Comparison of ENCODE assay signal across 8 cellular contexts in the genomic region with DNA sequence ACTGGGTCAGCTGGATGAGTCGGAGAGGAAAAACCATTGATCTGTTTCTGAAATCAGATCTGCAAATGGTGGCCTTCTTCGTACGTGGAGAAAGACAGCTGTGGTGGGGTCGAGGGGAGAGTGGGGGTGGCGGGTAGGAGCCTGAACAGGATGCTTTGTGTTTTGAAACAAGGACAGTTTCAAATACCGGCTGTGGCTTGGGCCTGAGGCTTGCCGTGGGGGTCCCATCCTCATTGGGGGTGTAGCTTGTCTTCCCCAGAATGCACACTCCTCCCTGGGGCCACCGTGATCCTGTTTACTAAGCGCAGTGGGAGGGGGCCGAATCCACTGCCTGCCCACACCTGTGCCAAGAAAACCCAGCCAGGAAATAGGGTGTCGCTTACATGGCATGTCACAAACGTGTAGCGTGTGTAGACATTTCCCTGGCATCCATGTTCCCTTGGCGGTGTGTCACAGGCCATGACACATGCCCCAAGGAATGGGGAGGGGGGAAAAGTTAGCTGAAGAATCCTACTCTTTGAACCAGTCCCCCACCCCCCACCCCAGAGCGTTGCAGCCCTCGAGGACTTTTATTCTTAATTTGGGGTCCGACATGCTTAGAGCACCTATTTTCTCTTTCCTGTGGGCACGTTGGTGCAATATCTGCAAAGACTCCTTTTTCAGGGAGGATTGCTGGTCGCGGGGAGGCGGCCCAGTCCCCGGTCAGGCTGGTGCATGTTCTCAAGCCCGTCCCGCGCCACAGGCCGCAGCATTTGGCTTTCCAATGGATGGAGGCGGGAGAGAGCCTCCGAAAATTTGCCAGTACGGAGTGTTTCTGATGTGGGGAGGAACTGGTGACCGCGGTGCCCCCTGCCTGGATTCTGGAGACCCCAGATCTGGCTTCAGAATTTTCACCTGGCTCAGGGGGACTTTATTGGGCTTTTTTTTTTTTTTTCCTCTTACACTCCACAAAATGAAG. TPM values are rescaled to one million over a fixed set of nuclear protein-coding genes. Genes with fewer than 3 reads are reported as not detected.
A peak's percentile ranks its signal among the peaks of the same experiment; 100 is the strongest.
DNase-seq lines count a peak whose midpoint lies in the region; ATAC-seq and TF ChIP-seq lines count a peak whose summit lies in the region.

No MANE protein-coding gene starts in this region.

- no peaks in the 10 kb centered on the region for H3K9me2 ChIP-seq in SK-N-SH

- H3K9ac ChIP-seq in SK-N-SH (peak overlapping the region; percentile 71), endodermal cell (ENCODE audit: extremely low read depth, low read length, poor library complexity, severe bottlenecking) (peak overlapping the region; percentile 95)

- H3K27ac ChIP-seq in SK-N-SH (ENCODE audit: low read depth in 2 of 2, low read length in 1 of 2) = peak overlapping the region; percentile 26 to 74; a peak in 3 of 4 replicates
- peak overlapping the region; percentile 69 for H3K27ac ChIP-seq in endodermal cell (ENCODE audit: low read depth, low read length)

- H3K9me3 ChIP-seq in SK-N-SH (no peaks in the 10 kb centered on the region), endodermal cell (ENCODE audit: control insufficient read depth, low read length) (no peaks in the 10 kb centered on the region)

- peaks cover 51% of the 10 kb centered on the region for H3K4me1 Mint-ChIP-seq in activated naive CD4-positive, alpha-beta T cell treated with anti-CD3 and anti-CD28 coated beads for 36 hours (ENCODE audit: low read depth)
- peaks cover 54% of the 10 kb centered on the region for H3K4me1 Mint-ChIP-seq in endodermal cell
- peaks cover 54 to 62% of the 10 kb centered on the region in 2 donors for H3K4me1 Mint-ChIP-seq in natural killer cell treated with Interleukin-12 subunit alpha and Interleukin-12 subunit beta and Interleukin-15 and Interleukin-18, amount 100 ng/mL, for 72 hours (ENCODE audit: low read depth in 2 of 2)

- peaks cover 63% of the 10 kb centered on the region for H3K79me2 ChIP-seq in SK-N-SH (ENCODE audit: insufficient read depth)

- CTCF ChIA-PET in activated naive CD4-positive, alpha-beta T cell treated with anti-CD3 and anti-CD28 coated beads for 36 hours (lab: Charles Lee) = interaction anchor here (1.1 kb wide), 1 partner anchor 283 kb away, joined by 3 read pairs; no protein-coding TSS in a partner anchor
- CTCF ChIA-PET in SK-N-SH (lab: Yijun Ruan, JAX) = interaction anchor here (0.6 to 1.4 kb wide), 4 partner anchors 63 to 177 kb away, joined by 3 to 4 read pairs (median 4); no protein-coding TSS in a partner anchor

- H3K27me3 ChIP-seq in SK-N-SH (ENCODE audit: insufficient read depth) (no peaks in the 10 kb centered on the region), endodermal cell (ENCODE audit: control insufficient read depth, insufficient read depth, low read length, poor library complexity, severe bottlenecking) (peaks cover 15% of the 10 kb centered on the region)

- peak overlapping the region; percentile 75 for H3K4me3 Mint-ChIP-seq in activated naive CD4-positive, alpha-beta T cell treated with anti-CD3 and anti-CD28 coated beads for 36 hours
- H3K4me3 Mint-ChIP-seq in endodermal cell = peak overlapping the region; percentile 84
- H3K4me3 Mint-ChIP-seq in natural killer cell treated with Interleukin-12 subunit alpha and Interleukin-12 subunit beta and Interleukin-15 and Interleukin-18, amount 100 ng/mL, for 72 hours = peak overlapping the region; percentile 100

- H3K4me3 ChIP-seq in SK-N-SH (ENCODE audit: low read depth in 2 of 2, low read length in 1 of 2) = peak overlapping the region; percentile 75 to 82
- peak overlapping the region; percentile 99 for H3K4me3 ChIP-seq in endodermal cell (ENCODE audit: low read length)

- H3K36me3 ChIP-seq in SK-N-SH (replicated peaks in 1 of 2; ENCODE audit: control insufficient read depth in 1 of 2, insufficient read depth in 2 of 2, low read length in 1 of 2) (no peaks in the 10 kb centered on the region), endodermal cell (ENCODE audit: control insufficient read depth, insufficient read depth, low read length) (no peaks in the 10 kb centered on the region)

- peak; percentile 59 for DNase-seq in activated naive CD4-positive, alpha-beta T cell treated with anti-CD3 and anti-CD28 coated beads for 36 hours
- DNase-seq in activated naive CD4-positive, alpha-beta T cell treated with Interleukin-2 at 50 U/mL for 16 hours = no peak
- DNase-seq in SK-N-SH (peak; percentile 55), endodermal cell (peak; percentile 68), kidney glomerular epithelial cell (lab: John Stamatoyannopoulos, UW) (no peak), RPMI8226 (no peak), GOT3 (lab: John Stamatoyannopoulos, UW) (no peak)
- DNase-seq in natural killer cell treated with Interleukin-12 subunit alpha and Interleukin-12 subunit beta and Interleukin-15 and Interleukin-18, amount 100 ng/mL, for 72 hours (ENCODE audit: low spot score) = no peak

- peaks cover 4% of the 10 kb centered on the region for H3K36me3 Mint-ChIP-seq in activated naive CD4-positive, alpha-beta T cell treated with anti-CD3 and anti-CD28 coated beads for 36 hours (ENCODE audit: low read depth)
- peaks cover 2% of the 10 kb centered on the region for H3K36me3 Mint-ChIP-seq in endodermal cell (ENCODE audit: low read depth)
- peaks cover 11% of the 10 kb centered on the region for H3K36me3 Mint-ChIP-seq in natural killer cell treated with Interleukin-12 subunit alpha and Interleukin-12 subunit beta and Interleukin-15 and Interleukin-18, amount 100 ng/mL, for 72 hours

- POLR2A ChIA-PET in SK-N-SH (lab: Yijun Ruan, JAX) = interaction anchor here (2.2 kb wide), 1 partner anchor 69 kb away, joined by 7 read pairs; no protein-coding TSS in a partner anchor

- no peak for TF ChIP-seq EP300 in SK-N-SH (IDR thresholded peaks at IDR 0.05; ENCODE audit: borderline replicate concordance in 1 of 2, low read depth in 1 of 2, low read length in 1 of 2)

- H3K27me3 Mint-ChIP-seq in activated naive CD4-positive, alpha-beta T cell treated with anti-CD3 and anti-CD28 coated beads for 36 hours (ENCODE audit: low read depth) = no peaks in the 10 kb centered on the region
- H3K27me3 Mint-ChIP-seq in endodermal cell (ENCODE audit: insufficient read depth) = peaks cover 23% of the 10 kb centered on the region
- no peaks in the 10 kb centered on the region for H3K27me3 Mint-ChIP-seq in natural killer cell treated with Interleukin-12 subunit alpha and Interleukin-12 subunit beta and Interleukin-15 and Interleukin-18, amount 100 ng/mL, for 72 hours

- ATAC-seq in natural killer cell treated with Interleukin-12 subunit alpha and Interleukin-12 subunit beta and Interleukin-15 and Interleukin-18, amount 100 ng/mL, for 72 hours = no peak

- TF ChIP-seq CTCF in SK-N-SH (IDR thresholded peaks at IDR 0.05) = no peak
- TF ChIP-seq CTCF in endodermal cell (conservative IDR thresholded peaks at IDR 0.05) = no peak

- peaks cover 46% of the 10 kb centered on the region for H4K20me1 ChIP-seq in SK-N-SH (ENCODE audit: insufficient read depth)

- H3K4me2 ChIP-seq in SK-N-SH = peak overlapping the region; percentile 86

- intact Hi-C loops in activated naive CD4-positive, alpha-beta T cell treated with anti-CD3 and anti-CD28 coated beads for 36 hours (cut with micrococcal nuclease) = loop anchor here (1.0 to 10.0 kb wide), 6 partner anchors 134 to 726 kb away; a partner anchor contains a TSS

- 46% methylated on average over 26 of the region's 31 CpGs for WGBS in SK-N-SH (ENCODE audit: low lambda C conversion rate)
- WGBS in endodermal cell (ENCODE audit: insufficient coverage in 1 of 2, insufficient read length in 1 of 2), 2 experiments = 11 to 13% methylated on average over 19 to 30 of the region's 31 CpGs

- no peak for TF ChIP-seq RAD21 in SK-N-SH (IDR thresholded peaks at IDR 0.05; ENCODE audit: low read length)

- peak overlapping the region; percentile 38 for H3K27ac Mint-ChIP-seq in activated naive CD4-positive, alpha-beta T cell treated with anti-CD3 and anti-CD28 coated beads for 36 hours
- H3K27ac Mint-ChIP-seq in endodermal cell = peak overlapping the region; percentile 94
- H3K27ac Mint-ChIP-seq in natural killer cell treated with Interleukin-12 subunit alpha and Interleukin-12 subunit beta and Interleukin-15 and Interleukin-18, amount 100 ng/mL, for 72 hours = peak overlapping the region; percentile 82 to 90

- H3K9me3 Mint-ChIP-seq in activated naive CD4-positive, alpha-beta T cell treated with anti-CD3 and anti-CD28 coated beads for 36 hours = peaks cover 9% of the 10 kb centered on the region
- no peaks in the 10 kb centered on the region for H3K9me3 Mint-ChIP-seq in endodermal cell
- H3K9me3 Mint-ChIP-seq in natural killer cell treated with Interleukin-12 subunit alpha and Interleukin-12 subunit beta and Interleukin-15 and Interleukin-18, amount 100 ng/mL, for 72 hours = no peaks in the 10 kb centered on the region

- H3K4me1 ChIP-seq in SK-N-SH (ENCODE audit: control insufficient read depth in 1 of 2, insufficient read depth in 2 of 2, low read depth in 1 of 2, low read length in 1 of 2) (peaks cover 10 to 47% of the 10 kb centered on the region in 2 experiments; a peak in 3 of 4 replicates), endodermal cell (ENCODE audit: control insufficient read depth, insufficient read depth, low read length) (peaks cover 23% of the 10 kb centered on the region)

- H3F3A ChIP-seq in SK-N-SH (replicated peaks; ENCODE audit: insufficient read depth) = peaks cover 5% of the 10 kb centered on the region

- H2AFZ ChIP-seq in SK-N-SH (ENCODE audit: low read depth) = peak overlapping the region; percentile 58; the same call in 1 of the 2 replicates

TF ChIP-seq in SK-N-SH, 30 proteins besides CTCF, POLR2A, EP300 and RAD21 (continues in another document):
- TF ChIP-seq NRF1 (IDR thresholded peaks at IDR 0.05; ENCODE audit: low read depth, low read length) (no peak), MEF2A (IDR thresholded peaks at IDR 0.05; ENCODE audit: borderline replicate concordance, low read depth) (no peak), YY1 (IDR thresholded peaks at IDR 0.05; ENCODE audit: low read depth) (no peak), GATA2 (CRISPR knock-in tag; IDR thresholded peaks at IDR 0.05) (no peak)
- TF ChIP-seq, protein P1, sequence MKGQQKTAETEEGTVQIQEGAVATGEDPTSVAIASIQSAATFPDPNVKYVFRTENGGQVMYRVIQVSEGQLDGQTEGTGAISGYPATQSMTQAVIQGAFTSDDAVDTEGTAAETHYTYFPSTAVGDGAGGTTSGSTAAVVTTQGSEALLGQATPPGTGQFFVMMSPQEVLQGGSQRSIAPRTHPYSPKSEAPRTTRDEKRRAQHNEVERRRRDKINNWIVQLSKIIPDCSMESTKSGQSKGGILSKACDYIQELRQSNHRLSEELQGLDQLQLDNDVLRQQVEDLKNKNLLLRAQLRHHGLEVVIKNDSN (IDR thresholded peaks at IDR 0.05; ENCODE audit: borderline replicate concordance, low read depth) = no peak

RNA-seq across cellular contexts. Expression of a gene that starts 2.0 kb away (rescaled TPM):
- total RNA-seq in activated naive CD4-positive, alpha-beta T cell treated with anti-CD3 and anti-CD28 coated beads for 36 hours = 10 to 100 TPM; 28.6 to 28.8 TPM
- 2.4 and 5.4 TPM in 2 replicates for polyA plus RNA-seq in SK-N-SH (2012; rRNA removed)
- 3.9 and 6.2 TPM in 2 replicates for polyA plus RNA-seq in SK-N-SH (2012; cell fraction: cytosol; rRNA removed)
- 9.8 and 13.9 TPM in 2 replicates for polyA plus RNA-seq in SK-N-SH (2012; cell fraction: nucleus; rRNA removed)
- total RNA-seq in endodermal cell = 10 to 100 TPM; 64.0 to 64.7 TPM
- polyA plus RNA-seq in endodermal cell (2013, experiment 1 of 2) = 52.7 TPM
- polyA plus RNA-seq in endodermal cell (2013, experiment 2 of 2) = 47.8 TPM
- total RNA-seq in natural killer cell treated with Interleukin-12 subunit alpha and Interleukin-12 subunit beta and Interleukin-15 and Interleukin-18, amount 100 ng/mL, for 72 hours = 10 to 100 TPM; 48.0 to 57.6 TPM

Comparison
In these comparisons a context has a peak if more than half of its experiments do, and no peak if none do; other contexts are left out.
1. DNase-seq: peak in activated naive CD4-positive, alpha-beta T cell treated with anti-CD3 and anti-CD28 coated beads for 36 hours (single experiment), SK-N-SH (single experiment) and endodermal cell (single experiment); none in activated naive CD4-positive, alpha-beta T cell treated with Interleukin-2 at 50 U/mL for 16 hours (single experiment), natural killer cell treated with Interleukin-12 subunit alpha and Interleukin-12 subunit beta and Interleukin-15 and Interleukin-18, amount 100 ng/mL, for 72 hours (single experiment), kidney glomerular epithelial cell (single experiment), RPMI8226 (single experiment) and GOT3 (single experiment).
2. H3K27ac Mint-ChIP-seq: peak in every context shown above with its lines; median percentile 94 in endodermal cell; 86 in natural killer cell treated with Interleukin-12 subunit alpha and Interleukin-12 subunit beta and Interleukin-15 and Interleukin-18, amount 100 ng/mL, for 72 hours; 38 in activated naive CD4-positive, alpha-beta T cell treated with anti-CD3 and anti-CD28 coated beads for 36 hours.
3. Peak in every context shown above with its lines, with median percentiles within 50 percentile points of each other: H3K4me3 Mint-ChIP-seq.